20 cellular contexts compared by ENCODE assay signal in genomic region chr22:23257889-23258825, GRCh38.
DNase-seq lines count a peak whose midpoint lies in the region; ATAC-seq, FAIRE-seq and TF ChIP-seq lines count a peak whose summit lies in the region.
"Had no signal": no experiment of that assay in that cellular context is flagged by ENCODE, and none has a peak within 500 bp of the region (broad histone marks: within the 10 kb centered on the region; RNA-seq: fewer than 3 reads in every experiment).

No MANE protein-coding gene starts in this region.

- no peaks in the 10 kb centered on the region for H3K9me3 ChIP-seq in cardiac muscle cell (ENCODE audit: low read depth)
- no peaks in the 10 kb centered on the region for H3K9me3 ChIP-seq in K562 (replicated peaks; ENCODE audit: control insufficient read depth, insufficient read depth, low read depth, low read length)
- H3K9me3 ChIP-seq in osteoblast (ENCODE audit: low read depth, low read length), result no peaks in the 10 kb centered on the region
- H3K9me3 ChIP-seq in tibial nerve, result no peaks in the 10 kb centered on the region

- no peak for FAIRE-seq in K562 (lab: Jason Lieb, UNC)
- FAIRE-seq: colon had no signal

- no TSS peak for BruUV-seq in K562 (replicated peaks; lab: Mats Ljungman, UMichigan)

- no peak overlapping the region for H3K4me3 Mint-ChIP-seq in activated CD8-positive, alpha-beta memory T cell treated with anti-CD3 and anti-CD28 coated beads, Interleukin-2, amount 10 ng/mL, durations not matched to agents 7 days and 5 days
- no peak overlapping the region for H3K4me3 Mint-ChIP-seq in activated CD4-positive, alpha-beta T cell treated with anti-CD3 and anti-CD28 coated beads for 36 hours
- H3K4me3 Mint-ChIP-seq: activated naive CD4-positive, alpha-beta T cell treated with anti-CD3 and anti-CD28 coated beads, Interleukin-2, amount 50 U/mL, for 24 hours; activated T-cell treated with anti-CD3 and anti-CD28 coated beads, Interleukin-2, amount 50 U/mL, for 72 hours had no signal

- TF ChIP-seq RAD21 in K562 (CRISPR knock-in tag; conservative IDR thresholded peaks at IDR 0.05 in 1 of 2, IDR thresholded peaks at IDR 0.05 in 1 of 2), result no peak

- H3K4me1 ChIP-seq in cardiac muscle cell (ENCODE audit: low read depth), result peaks cover 16% of the 10 kb centered on the region
- H3K4me1 ChIP-seq in K562 (replicated peaks in 1 of 2; ENCODE audit: control insufficient read depth in 2 of 2, insufficient read depth in 2 of 2, low read length in 2 of 2), result peaks cover 0 to 36% of the 10 kb centered on the region in 2 experiments; a peak in 2 of 5 replicates
- H3K4me1 ChIP-seq in osteoblast (ENCODE audit: insufficient read depth, low read length), result peaks cover 4% of the 10 kb centered on the region
- H3K4me1 ChIP-seq in tibial nerve, result peaks cover 5 to 56% (median 25%) of the 10 kb centered on the region in 4 donors
- H3K4me1 ChIP-seq: parathyroid adenoma had no signal

- DNase-seq in cardiac muscle cell (ENCODE audit: low read depth in 1 of 2, low spot score in 1 of 2) (no peak), cardiac septum (ENCODE audit: low spot score) (no peak), K562 (ENCODE audit: extremely low read depth in 1 of 4, low spot score in 3 of 4) (peak in 3 of 4 experiments; percentile 54 to 65 (median 60)), osteoblast (ENCODE audit: insufficient read length, low spot score, missing footprints) (peak; percentile 80), tibial nerve (ENCODE audit: low spot score in 2 of 2) (no peak), erythroblast (lab: John Stamatoyannopoulos, UW) (no peak)
- no peak for DNase-seq in activated CD8-positive, alpha-beta memory T cell treated with anti-CD3 and anti-CD28 coated beads, Interleukin-2, amount 10 ng/mL, durations not matched to agents 7 days and 5 days
- DNase-seq in activated CD4-positive, alpha-beta T cell treated with anti-CD3 and anti-CD28 coated beads for 36 hours, result no peak
- DNase-seq: activated T-cell treated with anti-CD3 and anti-CD28 coated beads, Interleukin-2, amount 50 U/mL, for 72 hours; DMS79; KBM-7; NCI-H187; SHP77 treated with DMSO at 0.1 percent for 48 hours; stimulated activated CD4-positive, alpha-beta T cell treated with anti-CD3 and anti-CD28 coated beads, Interleukin-1b, Interleukin-23, amount 100 ng/mL, for 48 hours; SW 1271 had no signal

- no peak overlapping the region for H3K4me2 ChIP-seq in K562 (ENCODE audit: insufficient read depth, low read length)
- no peak overlapping the region for H3K4me2 ChIP-seq in osteoblast (ENCODE audit: insufficient read depth, low read length)

- TF ChIP-seq EP300 in K562 (IDR thresholded peaks at IDR 0.05; ENCODE audit: low read length), result no peak
- TF ChIP-seq EP300 in tibial nerve (IDR thresholded peaks at IDR 0.05), result no peak

- intact Hi-C loops in cardiac septum (cut with DNase I), result loop anchor here (2.0 kb wide), 1 partner anchor 53 kb away; no protein-coding TSS in a partner anchor
- intact Hi-C loops in K562 (cut with micrococcal nuclease), result no loop called here
- intact Hi-C loops in activated CD4-positive, alpha-beta T cell treated with anti-CD3 and anti-CD28 coated beads for 36 hours (cut with DNase I, micrococcal nuclease), result no loop called here

- WGBS in K562 (ENCODE audit: insufficient coverage, low coverage, missing lambda C conversion rate), result 83% methylated on average over 15 of the region's 15 CpGs
- WGBS in tibial nerve, 2 donors, result 88 to 91% methylated on average over 8 to 14 of the region's 15 CpGs

- TF ChIP-seq POLR2A in K562 (conservative IDR thresholded peaks at IDR 0.05) (no peak), tibial nerve (IDR thresholded peaks at IDR 0.05) (no peak), erythroblast (IDR thresholded peaks at IDR 0.05; ENCODE audit: low read length) (no peak)

- H3K27me3 ChIP-seq in cardiac muscle cell, result no peaks in the 10 kb centered on the region
- H3K27me3 ChIP-seq in K562 (ENCODE audit: control insufficient read depth in 2 of 2, insufficient read depth in 2 of 2, low read length in 2 of 2), result no peaks in the 10 kb centered on the region
- no peaks in the 10 kb centered on the region for H3K27me3 ChIP-seq in osteoblast (ENCODE audit: insufficient read depth, low read length)
- no peaks in the 10 kb centered on the region for H3K27me3 ChIP-seq in tibial nerve

- H3K27ac ChIP-seq in cardiac muscle cell (peak overlapping the region; percentile 87), K562 (ENCODE audit: extremely low read depth, low read depth, low read length) (no peak overlapping the region), osteoblast (ENCODE audit: low read depth, low read length) (no peak overlapping the region), tibial nerve (peak overlapping the region; percentile 70 to 92 (median 79))
- H3K27ac ChIP-seq: parathyroid adenoma had no signal

- no peaks in the 10 kb centered on the region for H3K36me3 Mint-ChIP-seq in activated CD8-positive, alpha-beta memory T cell treated with anti-CD3 and anti-CD28 coated beads, Interleukin-2, amount 10 ng/mL, durations not matched to agents 7 days and 5 days
- no peaks in the 10 kb centered on the region for H3K36me3 Mint-ChIP-seq in activated CD4-positive, alpha-beta T cell treated with anti-CD3 and anti-CD28 coated beads for 36 hours (ENCODE audit: low read depth)
- H3K36me3 Mint-ChIP-seq: natural killer cell had no signal

- H3K4me3 ChIP-seq in cardiac muscle cell (no peak overlapping the region), K562 (no peak overlapping the region), osteoblast (ENCODE audit: insufficient read depth, low read length) (no peak overlapping the region), tibial nerve (no peak overlapping the region)

- in situ Hi-C loops in K562 (cut with MboI), result no loop called here

- peak overlapping the region in 1 of 2 experiments; percentile 28; a peak in 2 of 4 replicates for H3K9ac ChIP-seq in K562 (ENCODE audit: insufficient read depth in 1 of 2, low read depth in 2 of 2, low read length in 2 of 2)
- H3K9ac ChIP-seq: parathyroid adenoma had no signal

- TF ChIP-seq CTCF in cardiac muscle cell (IDR thresholded peaks at IDR 0.05; ENCODE audit: low read depth, low read length) (no peak), K562 (IDR thresholded peaks at IDR 0.05 in 2 of 3, conservative IDR thresholded peaks at IDR 0.05 in 1 of 3; ENCODE audit: insufficient read depth in 2 of 3, low read depth in 1 of 3, low read length in 3 of 3) (no peak), osteoblast (IDR thresholded peaks at IDR 0.05; ENCODE audit: extremely low read depth, low read depth, low read length) (no peak), tibial nerve (IDR thresholded peaks at IDR 0.05) (no peak)

- no peak overlapping the region for H3K27ac Mint-ChIP-seq in activated CD8-positive, alpha-beta memory T cell treated with anti-CD3 and anti-CD28 coated beads, Interleukin-2, amount 10 ng/mL, durations not matched to agents 7 days and 5 days
- H3K27ac Mint-ChIP-seq in activated CD4-positive, alpha-beta T cell treated with anti-CD3 and anti-CD28 coated beads for 36 hours, result no peak overlapping the region

- peaks cover 32% of the 10 kb centered on the region for H3K9me1 ChIP-seq in K562 (ENCODE audit: control insufficient read depth, insufficient read depth, low read length)

- H3K79me2 ChIP-seq in K562 (ENCODE audit: control insufficient read depth, insufficient read depth, low read length), result no peaks in the 10 kb centered on the region
- peaks cover 5% of the 10 kb centered on the region for H3K79me2 ChIP-seq in osteoblast (ENCODE audit: insufficient read depth, low read length)
- H3K79me2 ChIP-seq: parathyroid adenoma had no signal

- H3K27me3 Mint-ChIP-seq in activated CD8-positive, alpha-beta memory T cell treated with anti-CD3 and anti-CD28 coated beads, Interleukin-2, amount 10 ng/mL, durations not matched to agents 7 days and 5 days, result no peaks in the 10 kb centered on the region
- no peaks in the 10 kb centered on the region for H3K27me3 Mint-ChIP-seq in activated CD4-positive, alpha-beta T cell treated with anti-CD3 and anti-CD28 coated beads for 36 hours
- H3K27me3 Mint-ChIP-seq: activated naive CD4-positive, alpha-beta T cell treated with anti-CD3 and anti-CD28 coated beads, Interleukin-2, amount 50 U/mL, for 24 hours had no signal

- H2AFZ ChIP-seq in K562 (ENCODE audit: low read depth, low read length) (no peak overlapping the region), osteoblast (ENCODE audit: low read length) (no peak overlapping the region)
- H2AFZ ChIP-seq: parathyroid adenoma had no signal

- H4K20me1 ChIP-seq in K562 (replicated peaks; ENCODE audit: control insufficient read depth, insufficient read depth, low read length) (peaks cover 62% of the 10 kb centered on the region), osteoblast (ENCODE audit: insufficient read depth, low read length) (peaks cover 38% of the 10 kb centered on the region)

- POLR2A ChIA-PET in K562 (lab: Yijun Ruan, JAX), result interaction anchor here (0.6 to 1.1 kb wide), 6 partner anchors 8 to 156 kb away, joined by 3 to 8 read pairs (median 4); no protein-coding TSS in a partner anchor
- POLR2A ChIA-PET in activated CD4-positive, alpha-beta T cell treated with anti-CD3 and anti-CD28 coated beads for 36 hours (lab: Charles Lee), result no interaction called here

- H3K36me3 ChIP-seq in cardiac muscle cell (peaks cover 5% of the 10 kb centered on the region), K562 (ENCODE audit: control insufficient read depth, insufficient read depth, low read length) (peaks cover 92% of the 10 kb centered on the region), osteoblast (ENCODE audit: insufficient read depth, low read length) (peaks cover 6% of the 10 kb centered on the region), tibial nerve (peaks cover 0 to 53% (median 0%) of the 10 kb centered on the region in 3 donors)

- no peak for ATAC-seq in K562
- no peak for ATAC-seq in activated CD8-positive, alpha-beta memory T cell treated with anti-CD3 and anti-CD28 coated beads, Interleukin-2, amount 10 ng/mL, durations not matched to agents 7 days and 5 days
- ATAC-seq in activated CD4-positive, alpha-beta T cell treated with anti-CD3 and anti-CD28 coated beads for 36 hours, result no peak
- ATAC-seq: activated CD4-positive, CD25-positive, alpha-beta regulatory T cell treated with anti-CD3 and anti-CD28 coated beads, Interleukin-2, amount 50 U/mL, for 24 hours; activated T-cell treated with anti-CD3 and anti-CD28 coated beads, Interleukin-2, amount 50 U/mL, for 72 hours had no signal

- H3K9me3 Mint-ChIP-seq in activated CD8-positive, alpha-beta memory T cell treated with anti-CD3 and anti-CD28 coated beads, Interleukin-2, amount 10 ng/mL, durations not matched to agents 7 days and 5 days (ENCODE audit: low read depth), result no peaks in the 10 kb centered on the region
- H3K9me3 Mint-ChIP-seq in activated CD4-positive, alpha-beta T cell treated with anti-CD3 and anti-CD28 coated beads for 36 hours (ENCODE audit: low read depth), result no peaks in the 10 kb centered on the region
- H3K9me3 Mint-ChIP-seq: activated naive CD4-positive, alpha-beta T cell treated with anti-CD3 and anti-CD28 coated beads, Interleukin-2, amount 50 U/mL, for 24 hours; activated T-cell treated with anti-CD3 and anti-CD28 coated beads, Interleukin-2, amount 50 U/mL, for 72 hours; natural killer cell had no signal

- CTCF ChIA-PET in K562 (lab: Yijun Ruan, JAX; ENCODE audit: low intra/inter-chr PET ratio), result no interaction called here
- CTCF ChIA-PET in activated CD8-positive, alpha-beta memory T cell treated with anti-CD3 and anti-CD28 coated beads, Interleukin-2, amount 10 ng/mL, durations not matched to agents 7 days and 5 days (lab: Charles Lee), result no interaction called here
- CTCF ChIA-PET in activated CD4-positive, alpha-beta T cell treated with anti-CD3 and anti-CD28 coated beads for 36 hours (lab: Charles Lee), result interaction anchor here (0.6 kb wide), 1 partner anchor 81 kb away, joined by 3 read pairs; no protein-coding TSS in a partner anchor

- H3K4me1 Mint-ChIP-seq in activated CD8-positive, alpha-beta memory T cell treated with anti-CD3 and anti-CD28 coated beads, Interleukin-2, amount 10 ng/mL, durations not matched to agents 7 days and 5 days, result no peaks in the 10 kb centered on the region
- peaks cover 9% of the 10 kb centered on the region for H3K4me1 Mint-ChIP-seq in activated CD4-positive, alpha-beta T cell treated with anti-CD3 and anti-CD28 coated beads for 36 hours

Comparison
In these comparisons a context has a peak if more than half of its experiments do, and no peak if none do; other contexts are left out.
1. DNase-seq: peak in K562 (3 of 4) and osteoblast (single experiment); none in cardiac muscle cell (0 of 2), cardiac septum (single experiment), tibial nerve (0 of 2), activated CD8-positive, alpha-beta memory T cell treated with anti-CD3 and anti-CD28 coated beads, Interleukin-2, amount 10 ng/mL, durations not matched to agents 7 days and 5 days (single experiment), activated CD4-positive, alpha-beta T cell treated with anti-CD3 and anti-CD28 coated beads for 36 hours (single experiment) and erythroblast (0 of 2).
2. H3K27ac ChIP-seq: peak in cardiac muscle cell (single experiment) and tibial nerve (4 of 4); none in K562 (single experiment) and osteoblast (single experiment).